In the genomic region with DNA sequence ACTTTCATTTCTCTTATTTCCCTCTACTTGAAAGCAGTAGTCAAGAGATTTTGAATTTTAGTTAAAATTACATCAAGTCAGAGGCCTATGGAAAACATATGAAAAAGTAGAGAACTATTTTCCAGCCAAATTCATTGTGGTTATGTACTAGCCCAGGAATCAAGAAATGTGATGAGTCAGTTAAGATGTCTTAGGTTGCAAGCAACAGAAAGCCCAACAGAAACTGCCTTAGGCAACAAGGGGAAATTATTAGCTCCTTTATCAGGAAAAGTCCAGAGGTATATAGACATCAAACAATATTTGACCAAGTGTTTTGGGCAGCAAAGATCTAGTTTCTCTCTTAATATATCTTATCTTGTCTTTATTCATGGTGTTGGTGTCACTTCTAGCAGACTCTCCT, we compare ENCODE assay signal across 1 cellular context.
TF ChIP-seq lines count a peak whose summit lies in the region.

No MANE protein-coding gene starts in this region.

TF ChIP-seq in HepG2, 621 proteins besides CTCF, POLR2A, EP300 and RAD21:
- TF ChIP-seq ETV5 (CRISPR knock-in tag; IDR thresholded peaks at IDR 0.05; ENCODE audit: borderline replicate concordance) (no peak), ZC3H4 (CRISPR knock-in tag; IDR thresholded peaks at IDR 0.05; ENCODE audit: borderline replicate concordance) (no peak), ZNF496 (CRISPR knock-in tag; IDR thresholded peaks at IDR 0.05; ENCODE audit: insufficient replicate concordance) (no peak), FOXC1 (CRISPR knock-in tag; IDR thresholded peaks at IDR 0.05; ENCODE audit: borderline replicate concordance) (no peak), ZBTB49 (CRISPR knock-in tag; IDR thresholded peaks at IDR 0.05; ENCODE audit: borderline replicate concordance) (no peak), ZNF790 (CRISPR knock-in tag; IDR thresholded peaks at IDR 0.05; ENCODE audit: borderline replicate concordance) (no peak), PHF21A (CRISPR knock-in tag; IDR thresholded peaks at IDR 0.05) (no peak), HHEX (CRISPR knock-in tag; IDR thresholded peaks at IDR 0.05) (no peak), ZNF580 (CRISPR knock-in tag; IDR thresholded peaks at IDR 0.05; ENCODE audit: borderline replicate concordance, low read depth) (no peak), ZNF549 (CRISPR knock-in tag; IDR thresholded peaks at IDR 0.05) (no peak), ZNF788 (CRISPR knock-in tag; IDR thresholded peaks at IDR 0.05; ENCODE audit: borderline replicate concordance) (no peak), ZFP36L2 (CRISPR knock-in tag; IDR thresholded peaks at IDR 0.05) (no peak), TMF1 (CRISPR knock-in tag; IDR thresholded peaks at IDR 0.05; ENCODE audit: low read depth) (no peak), SCMH1 (CRISPR knock-in tag; IDR thresholded peaks at IDR 0.05; ENCODE audit: borderline replicate concordance) (no peak), TRIM22 (IDR thresholded peaks at IDR 0.05) (no peak), NFE2L1 (CRISPR knock-in tag; IDR thresholded peaks at IDR 0.05; ENCODE audit: borderline replicate concordance) (no peak), ZNF614 (CRISPR knock-in tag; IDR thresholded peaks at IDR 0.05; ENCODE audit: borderline replicate concordance) (no peak)
- TF ChIP-seq, protein P1, sequence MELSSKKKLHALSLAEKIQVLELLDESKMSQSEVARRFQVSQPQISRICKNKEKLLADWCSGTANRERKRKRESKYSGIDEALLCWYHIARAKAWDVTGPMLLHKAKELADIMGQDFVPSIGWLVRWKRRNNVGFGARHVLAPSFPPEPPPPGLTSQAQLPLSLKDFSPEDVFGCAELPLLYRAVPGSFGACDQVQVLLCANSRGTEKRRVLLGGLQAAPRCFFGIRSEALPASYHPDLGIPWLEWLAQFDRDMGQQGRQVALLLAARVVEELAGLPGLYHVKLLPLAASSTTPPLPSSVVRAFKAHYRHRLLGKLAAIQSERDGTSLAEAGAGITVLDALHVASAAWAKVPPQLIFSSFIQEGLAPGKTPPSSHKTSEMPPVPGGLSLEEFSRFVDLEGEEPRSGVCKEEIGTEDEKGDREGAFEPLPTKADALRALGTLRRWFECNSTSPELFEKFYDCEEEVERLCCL (CRISPR knock-in tag; IDR thresholded peaks at IDR 0.05; ENCODE audit: borderline replicate concordance) = no peak
- TF ChIP-seq, protein P2, sequence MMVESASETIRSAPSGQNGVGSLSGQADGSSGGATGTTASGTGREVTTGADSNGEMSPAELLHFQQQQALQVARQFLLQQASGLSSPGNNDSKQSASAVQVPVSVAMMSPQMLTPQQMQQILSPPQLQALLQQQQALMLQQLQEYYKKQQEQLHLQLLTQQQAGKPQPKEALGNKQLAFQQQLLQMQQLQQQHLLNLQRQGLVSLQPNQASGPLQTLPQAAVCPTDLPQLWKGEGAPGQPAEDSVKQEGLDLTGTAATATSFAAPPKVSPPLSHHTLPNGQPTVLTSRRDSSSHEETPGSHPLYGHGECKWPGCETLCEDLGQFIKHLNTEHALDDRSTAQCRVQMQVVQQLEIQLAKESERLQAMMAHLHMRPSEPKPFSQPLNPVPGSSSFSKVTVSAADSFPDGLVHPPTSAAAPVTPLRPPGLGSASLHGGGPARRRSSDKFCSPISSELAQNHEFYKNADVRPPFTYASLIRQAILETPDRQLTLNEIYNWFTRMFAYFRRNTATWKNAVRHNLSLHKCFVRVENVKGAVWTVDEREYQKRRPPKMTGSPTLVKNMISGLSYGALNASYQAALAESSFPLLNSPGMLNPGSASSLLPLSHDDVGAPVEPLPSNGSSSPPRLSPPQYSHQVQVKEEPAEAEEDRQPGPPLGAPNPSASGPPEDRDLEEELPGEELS (CRISPR knock-in tag; IDR thresholded peaks at IDR 0.05) = no peak
TF ChIP-seq in HepG2: peak in this region for 0.
